ENCODE assay signal across 1 cellular context in the genomic region with DNA sequence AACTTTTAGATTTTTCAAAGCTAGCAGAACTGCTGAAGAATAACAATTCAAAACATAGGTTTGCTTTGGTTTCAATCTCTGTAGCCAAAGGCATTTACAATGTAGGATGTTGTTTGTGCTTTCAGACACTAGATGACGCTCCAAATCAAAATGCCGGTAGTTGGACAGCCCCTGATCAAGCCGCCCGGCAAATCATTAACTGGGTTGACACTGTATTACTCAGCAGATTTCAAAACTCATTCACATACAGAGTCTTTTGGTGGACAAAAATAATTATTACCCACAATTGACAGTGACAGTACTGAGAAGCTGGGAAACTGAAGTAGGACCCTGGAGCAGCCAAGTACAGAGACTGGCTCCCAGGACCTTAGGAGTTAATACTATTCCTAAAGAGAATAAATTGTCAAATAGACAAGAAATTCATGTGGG.
A peak's percentile ranks its signal among the peaks of the same experiment; 100 is the strongest.
TF ChIP-seq lines count a peak whose summit lies in the region.

No MANE protein-coding gene starts in this region.

TF ChIP-seq in HepG2, 621 proteins besides CTCF, POLR2A, EP300 and RAD21 (continued from another document and continues in another):
- TF ChIP-seq ELK4 (CRISPR knock-in tag; IDR thresholded peaks at IDR 0.05; ENCODE audit: borderline replicate concordance) (no peak), ZNF558 (CRISPR knock-in tag; IDR thresholded peaks at IDR 0.05; ENCODE audit: borderline replicate concordance) (no peak), DZIP1 (CRISPR knock-in tag; IDR thresholded peaks at IDR 0.05) (no peak), CERS6 (CRISPR knock-in tag; IDR thresholded peaks at IDR 0.05) (no peak), ZNF292 (CRISPR knock-in tag; IDR thresholded peaks at IDR 0.05; ENCODE audit: borderline replicate concordance, low read depth) (no peak), HCFC1 (IDR thresholded peaks at IDR 0.05; ENCODE audit: low read depth, low read length) (no peak), SKIL (CRISPR knock-in tag; IDR thresholded peaks at IDR 0.05; ENCODE audit: borderline replicate concordance) (no peak), CCAR2 (optimal IDR thresholded peaks at IDR 0.05; ENCODE audit: low read depth, low read length) (no peak), KMT2A (CRISPR knock-in tag; IDR thresholded peaks at IDR 0.05) (no peak), FOSL1 (CRISPR knock-in tag; IDR thresholded peaks at IDR 0.05; ENCODE audit: borderline replicate concordance) (no peak), ZNF607 (CRISPR knock-in tag; IDR thresholded peaks at IDR 0.05; ENCODE audit: borderline replicate concordance) (peak; percentile 42; the same call in 1 of the 2 replicates), ZNF772 (CRISPR knock-in tag; IDR thresholded peaks at IDR 0.05) (no peak), THAP8 (CRISPR knock-in tag; IDR thresholded peaks at IDR 0.05; ENCODE audit: borderline replicate concordance) (no peak), EED (CRISPR knock-in tag; IDR thresholded peaks at IDR 0.05) (no peak), CHD2 (IDR thresholded peaks at IDR 0.05; ENCODE audit: low read depth, low read length) (no peak), ASH2L (IDR thresholded peaks at IDR 0.05; ENCODE audit: insufficient read length, low read depth, low read length) (peak; percentile 53), ZNF460 (CRISPR knock-in tag; IDR thresholded peaks at IDR 0.05; ENCODE audit: borderline replicate concordance) (no peak), ZNF317 (CRISPR knock-in tag; IDR thresholded peaks at IDR 0.05) (no peak), ZNF619 (CRISPR knock-in tag; IDR thresholded peaks at IDR 0.05) (no peak), MED13 (CRISPR knock-in tag; IDR thresholded peaks at IDR 0.05) (no peak), ZNF224 (CRISPR knock-in tag; IDR thresholded peaks at IDR 0.05) (no peak), ZNF639 (CRISPR knock-in tag; conservative IDR thresholded peaks at IDR 0.05) (no peak), ZNF891 (CRISPR knock-in tag; IDR thresholded peaks at IDR 0.05) (no peak), HDAC1 (CRISPR knock-in tag; IDR thresholded peaks at IDR 0.05) (no peak), ZNF326 (CRISPR knock-in tag; IDR thresholded peaks at IDR 0.05; ENCODE audit: borderline replicate concordance) (no peak), ZFAT (CRISPR knock-in tag; conservative IDR thresholded peaks at IDR 0.05) (no peak)
- TF ChIP-seq, protein P1, sequence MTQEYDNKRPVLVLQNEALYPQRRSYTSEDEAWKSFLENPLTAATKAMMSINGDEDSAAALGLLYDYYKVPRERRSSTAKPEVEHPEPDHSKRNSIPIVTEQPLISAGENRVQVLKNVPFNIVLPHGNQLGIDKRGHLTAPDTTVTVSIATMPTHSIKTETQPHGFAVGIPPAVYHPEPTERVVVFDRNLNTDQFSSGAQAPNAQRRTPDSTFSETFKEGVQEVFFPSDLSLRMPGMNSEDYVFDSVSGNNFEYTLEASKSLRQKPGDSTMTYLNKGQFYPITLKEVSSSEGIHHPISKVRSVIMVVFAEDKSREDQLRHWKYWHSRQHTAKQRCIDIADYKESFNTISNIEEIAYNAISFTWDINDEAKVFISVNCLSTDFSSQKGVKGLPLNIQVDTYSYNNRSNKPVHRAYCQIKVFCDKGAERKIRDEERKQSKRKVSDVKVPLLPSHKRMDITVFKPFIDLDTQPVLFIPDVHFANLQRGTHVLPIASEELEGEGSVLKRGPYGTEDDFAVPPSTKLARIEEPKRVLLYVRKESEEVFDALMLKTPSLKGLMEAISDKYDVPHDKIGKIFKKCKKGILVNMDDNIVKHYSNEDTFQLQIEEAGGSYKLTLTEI (CRISPR knock-in tag; conservative IDR thresholded peaks at IDR 0.05): no peak
- TF ChIP-seq, protein P2, sequence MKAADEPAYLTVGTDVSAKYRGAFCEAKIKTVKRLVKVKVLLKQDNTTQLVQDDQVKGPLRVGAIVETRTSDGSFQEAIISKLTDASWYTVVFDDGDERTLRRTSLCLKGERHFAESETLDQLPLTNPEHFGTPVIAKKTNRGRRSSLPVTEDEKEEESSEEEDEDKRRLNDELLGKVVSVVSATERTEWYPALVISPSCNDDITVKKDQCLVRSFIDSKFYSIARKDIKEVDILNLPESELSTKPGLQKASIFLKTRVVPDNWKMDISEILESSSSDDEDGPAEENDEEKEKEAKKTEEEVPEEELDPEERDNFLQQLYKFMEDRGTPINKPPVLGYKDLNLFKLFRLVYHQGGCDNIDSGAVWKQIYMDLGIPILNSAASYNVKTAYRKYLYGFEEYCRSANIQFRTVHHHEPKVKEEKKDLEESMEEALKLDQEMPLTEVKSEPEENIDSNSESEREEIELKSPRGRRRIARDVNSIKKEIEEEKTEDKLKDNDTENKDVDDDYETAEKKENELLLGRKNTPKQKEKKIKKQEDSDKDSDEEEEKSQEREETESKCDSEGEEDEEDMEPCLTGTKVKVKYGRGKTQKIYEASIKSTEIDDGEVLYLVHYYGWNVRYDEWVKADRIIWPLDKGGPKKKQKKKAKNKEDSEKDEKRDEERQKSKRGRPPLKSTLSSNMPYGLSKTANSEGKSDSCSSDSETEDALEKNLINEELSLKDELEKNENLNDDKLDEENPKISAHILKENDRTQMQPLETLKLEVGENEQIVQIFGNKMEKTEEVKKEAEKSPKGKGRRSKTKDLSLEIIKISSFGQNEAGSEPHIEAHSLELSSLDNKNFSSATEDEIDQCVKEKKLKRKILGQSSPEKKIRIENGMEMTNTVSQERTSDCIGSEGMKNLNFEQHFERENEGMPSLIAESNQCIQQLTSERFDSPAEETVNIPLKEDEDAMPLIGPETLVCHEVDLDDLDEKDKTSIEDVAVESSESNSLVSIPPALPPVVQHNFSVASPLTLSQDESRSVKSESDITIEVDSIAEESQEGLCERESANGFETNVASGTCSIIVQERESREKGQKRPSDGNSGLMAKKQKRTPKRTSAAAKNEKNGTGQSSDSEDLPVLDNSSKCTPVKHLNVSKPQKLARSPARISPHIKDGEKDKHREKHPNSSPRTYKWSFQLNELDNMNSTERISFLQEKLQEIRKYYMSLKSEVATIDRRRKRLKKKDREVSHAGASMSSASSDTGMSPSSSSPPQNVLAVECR (CRISPR knock-in tag; IDR thresholded peaks at IDR 0.05; ENCODE audit: borderline replicate concordance): peak; percentile 40; the same call in 1 of the 2 replicates
- TF ChIP-seq, protein P3, sequence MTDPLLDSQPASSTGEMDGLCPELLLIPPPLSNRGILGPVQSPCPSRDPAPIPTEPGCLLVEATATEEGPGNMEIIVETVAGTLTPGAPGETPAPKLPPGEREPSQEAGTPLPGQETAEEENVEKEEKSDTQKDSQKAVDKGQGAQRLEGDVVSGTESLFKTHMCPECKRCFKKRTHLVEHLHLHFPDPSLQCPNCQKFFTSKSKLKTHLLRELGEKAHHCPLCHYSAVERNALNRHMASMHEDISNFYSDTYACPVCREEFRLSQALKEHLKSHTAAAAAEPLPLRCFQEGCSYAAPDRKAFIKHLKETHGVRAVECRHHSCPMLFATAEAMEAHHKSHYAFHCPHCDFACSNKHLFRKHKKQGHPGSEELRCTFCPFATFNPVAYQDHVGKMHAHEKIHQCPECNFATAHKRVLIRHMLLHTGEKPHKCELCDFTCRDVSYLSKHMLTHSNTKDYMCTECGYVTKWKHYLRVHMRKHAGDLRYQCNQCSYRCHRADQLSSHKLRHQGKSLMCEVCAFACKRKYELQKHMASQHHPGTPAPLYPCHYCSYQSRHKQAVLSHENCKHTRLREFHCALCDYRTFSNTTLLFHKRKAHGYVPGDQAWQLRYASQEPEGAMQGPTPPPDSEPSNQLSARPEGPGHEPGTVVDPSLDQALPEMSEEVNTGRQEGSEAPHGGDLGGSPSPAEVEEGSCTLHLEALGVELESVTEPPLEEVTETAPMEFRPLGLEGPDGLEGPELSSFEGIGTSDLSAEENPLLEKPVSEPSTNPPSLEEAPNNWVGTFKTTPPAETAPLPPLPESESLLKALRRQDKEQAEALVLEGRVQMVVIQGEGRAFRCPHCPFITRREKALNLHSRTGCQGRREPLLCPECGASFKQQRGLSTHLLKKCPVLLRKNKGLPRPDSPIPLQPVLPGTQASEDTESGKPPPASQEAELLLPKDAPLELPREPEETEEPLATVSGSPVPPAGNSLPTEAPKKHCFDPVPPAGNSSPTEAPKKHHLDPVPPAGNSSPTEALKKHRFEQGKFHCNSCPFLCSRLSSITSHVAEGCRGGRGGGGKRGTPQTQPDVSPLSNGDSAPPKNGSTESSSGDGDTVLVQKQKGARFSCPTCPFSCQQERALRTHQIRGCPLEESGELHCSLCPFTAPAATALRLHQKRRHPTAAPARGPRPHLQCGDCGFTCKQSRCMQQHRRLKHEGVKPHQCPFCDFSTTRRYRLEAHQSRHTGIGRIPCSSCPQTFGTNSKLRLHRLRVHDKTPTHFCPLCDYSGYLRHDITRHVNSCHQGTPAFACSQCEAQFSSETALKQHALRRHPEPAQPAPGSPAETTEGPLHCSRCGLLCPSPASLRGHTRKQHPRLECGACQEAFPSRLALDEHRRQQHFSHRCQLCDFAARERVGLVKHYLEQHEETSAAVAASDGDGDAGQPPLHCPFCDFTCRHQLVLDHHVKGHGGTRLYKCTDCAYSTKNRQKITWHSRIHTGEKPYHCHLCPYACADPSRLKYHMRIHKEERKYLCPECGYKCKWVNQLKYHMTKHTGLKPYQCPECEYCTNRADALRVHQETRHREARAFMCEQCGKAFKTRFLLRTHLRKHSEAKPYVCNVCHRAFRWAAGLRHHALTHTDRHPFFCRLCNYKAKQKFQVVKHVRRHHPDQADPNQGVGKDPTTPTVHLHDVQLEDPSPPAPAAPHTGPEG (CRISPR knock-in tag; IDR thresholded peaks at IDR 0.05): no peak
- TF ChIP-seq, protein P4, sequence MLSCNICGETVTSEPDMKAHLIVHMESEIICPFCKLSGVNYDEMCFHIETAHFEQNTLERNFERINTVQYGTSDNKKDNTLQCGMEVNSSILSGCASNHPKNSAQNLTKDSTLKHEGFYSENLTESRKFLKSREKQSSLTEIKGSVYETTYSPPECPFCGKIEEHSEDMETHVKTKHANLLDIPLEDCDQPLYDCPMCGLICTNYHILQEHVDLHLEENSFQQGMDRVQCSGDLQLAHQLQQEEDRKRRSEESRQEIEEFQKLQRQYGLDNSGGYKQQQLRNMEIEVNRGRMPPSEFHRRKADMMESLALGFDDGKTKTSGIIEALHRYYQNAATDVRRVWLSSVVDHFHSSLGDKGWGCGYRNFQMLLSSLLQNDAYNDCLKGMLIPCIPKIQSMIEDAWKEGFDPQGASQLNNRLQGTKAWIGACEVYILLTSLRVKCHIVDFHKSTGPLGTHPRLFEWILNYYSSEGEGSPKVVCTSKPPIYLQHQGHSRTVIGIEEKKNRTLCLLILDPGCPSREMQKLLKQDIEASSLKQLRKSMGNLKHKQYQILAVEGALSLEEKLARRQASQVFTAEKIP (CRISPR knock-in tag; IDR thresholded peaks at IDR 0.05; ENCODE audit: borderline replicate concordance): no peak
